ENCODE assay signal across 3 cellular contexts in the genomic region with DNA sequence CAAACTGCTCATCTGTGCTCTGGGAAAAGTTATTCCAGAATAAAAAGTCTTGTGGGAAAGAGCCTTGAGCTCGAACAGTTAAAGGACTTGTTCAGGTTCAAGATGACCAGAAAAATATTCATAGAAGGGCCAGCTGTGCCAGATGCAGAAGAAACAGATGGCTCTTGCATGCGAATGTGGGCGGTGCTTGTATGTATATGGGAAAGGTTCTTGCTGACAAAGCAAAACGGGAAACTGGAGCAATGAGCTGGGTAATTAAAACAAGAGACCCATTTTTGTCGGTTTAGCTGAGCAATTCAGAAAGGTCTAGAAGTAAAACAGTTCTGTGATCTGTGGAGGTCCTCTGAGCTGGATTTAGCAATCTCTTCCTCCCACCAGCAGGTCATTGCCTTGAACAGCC.
TF ChIP-seq lines count a peak whose summit lies in the region.

No MANE protein-coding gene starts in this region.

TF ChIP-seq in HepG2, 621 proteins besides CTCF, POLR2A, EP300 and RAD21:
- TF ChIP-seq, protein P1, sequence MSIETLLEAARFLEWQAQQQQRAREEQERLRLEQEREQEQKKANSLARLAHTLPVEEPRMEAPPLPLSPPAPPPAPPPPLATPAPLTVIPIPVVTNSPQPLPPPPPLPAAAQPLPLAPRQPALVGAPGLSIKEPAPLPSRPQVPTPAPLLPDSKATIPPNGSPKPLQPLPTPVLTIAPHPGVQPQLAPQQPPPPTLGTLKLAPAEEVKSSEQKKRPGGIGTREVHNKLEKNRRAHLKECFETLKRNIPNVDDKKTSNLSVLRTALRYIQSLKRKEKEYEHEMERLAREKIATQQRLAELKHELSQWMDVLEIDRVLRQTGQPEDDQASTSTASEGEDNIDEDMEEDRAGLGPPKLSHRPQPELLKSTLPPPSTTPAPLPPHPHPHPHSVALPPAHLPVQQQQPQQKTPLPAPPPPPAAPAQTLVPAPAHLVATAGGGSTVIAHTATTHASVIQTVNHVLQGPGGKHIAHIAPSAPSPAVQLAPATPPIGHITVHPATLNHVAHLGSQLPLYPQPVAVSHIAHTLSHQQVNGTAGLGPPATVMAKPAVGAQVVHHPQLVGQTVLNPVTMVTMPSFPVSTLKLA (IDR thresholded peaks at IDR 0.05) = no peak
- TF ChIP-seq ZNF75D (CRISPR knock-in tag; IDR thresholded peaks at IDR 0.05; ENCODE audit: borderline replicate concordance) = no peak
- TF ChIP-seq, protein P2, sequence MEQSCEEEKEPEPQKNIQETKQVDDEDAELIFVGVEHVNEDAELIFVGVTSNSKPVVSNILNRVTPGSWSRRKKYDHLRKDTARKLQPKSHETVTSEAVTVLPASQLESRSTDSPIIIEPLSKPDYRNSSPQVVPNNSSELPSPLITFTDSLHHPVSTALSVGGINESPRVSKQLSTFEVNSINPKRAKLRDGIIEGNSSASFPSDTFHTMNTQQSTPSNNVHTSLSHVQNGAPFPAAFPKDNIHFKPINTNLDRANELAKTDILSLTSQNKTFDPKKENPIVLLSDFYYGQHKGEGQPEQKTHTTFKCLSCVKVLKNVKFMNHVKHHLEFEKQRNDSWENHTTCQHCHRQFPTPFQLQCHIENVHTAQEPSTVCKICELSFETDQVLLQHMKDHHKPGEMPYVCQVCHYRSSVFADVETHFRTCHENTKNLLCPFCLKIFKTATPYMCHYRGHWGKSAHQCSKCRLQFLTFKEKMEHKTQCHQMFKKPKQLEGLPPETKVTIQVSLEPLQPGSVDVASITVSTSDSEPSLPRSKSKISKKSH (CRISPR knock-in tag; IDR thresholded peaks at IDR 0.05; ENCODE audit: borderline replicate concordance) = no peak
- no peak for TF ChIP-seq ZNF543 (CRISPR knock-in tag; IDR thresholded peaks at IDR 0.05)
- peak; percentile 83 for TF ChIP-seq MAFF (IDR thresholded peaks at IDR 0.05; ENCODE audit: low read depth, low read length)
- no peak for TF ChIP-seq ZNF691 (CRISPR knock-in tag; IDR thresholded peaks at IDR 0.05; ENCODE audit: borderline replicate concordance, low read depth)
- peak; percentile 82 to 91 for TF ChIP-seq MAFK (conservative IDR thresholded peaks at IDR 0.05 in 1 of 2, IDR thresholded peaks at IDR 0.05 in 1 of 2; ENCODE audit: low read length in 2 of 2)

TF ChIP-seq in K562, 482 proteins besides CTCF, POLR2A, EP300 and RAD21:
- TF ChIP-seq HNRNPLL (IDR thresholded peaks at IDR 0.05; ENCODE audit: low read depth, low read length, poor library complexity, severe bottlenecking) = no peak
- TF ChIP-seq MAFK (IDR thresholded peaks at IDR 0.05; ENCODE audit: low read length) = peak; percentile 88
- TF ChIP-seq MAFG (tag; conservative IDR thresholded peaks at IDR 0.05) = peak; percentile 91
- TF ChIP-seq MAFF (IDR thresholded peaks at IDR 0.05; ENCODE audit: low read length) = peak; percentile 89
- TF ChIP-seq C11orf30 (IDR thresholded peaks at IDR 0.05; ENCODE audit: low read depth) = peak; percentile 88
- TF ChIP-seq RCOR1 (IDR thresholded peaks at IDR 0.05; ENCODE audit: borderline replicate concordance in 1 of 2, low read depth in 2 of 2, low read length in 2 of 2) = no peak
- TF ChIP-seq ZNF316 (IDR thresholded peaks at IDR 0.05) = peak; percentile 94
- no peak for TF ChIP-seq ZNF311 (CRISPR knock-in tag; IDR thresholded peaks at IDR 0.05)
- TF ChIP-seq ATF7 (IDR thresholded peaks at IDR 0.05) = no peak

TF ChIP-seq in SK-N-SH, 30 proteins besides CTCF, POLR2A, EP300 and RAD21:
- TF ChIP-seq MEF2A (IDR thresholded peaks at IDR 0.05; ENCODE audit: borderline replicate concordance, low read depth) = no peak
- TF ChIP-seq FOSL2 (IDR thresholded peaks at IDR 0.05; ENCODE audit: borderline replicate concordance, low read depth) = no peak
- no peak for TF ChIP-seq MAX (IDR thresholded peaks at IDR 0.05; ENCODE audit: low read depth)
- no peak for TF ChIP-seq NRF1 (IDR thresholded peaks at IDR 0.05; ENCODE audit: low read depth, low read length)
- TF ChIP-seq MXI1 (IDR thresholded peaks at IDR 0.05; ENCODE audit: low read depth, low read length) = no peak
- TF ChIP-seq JUND (IDR thresholded peaks at IDR 0.05) = no peak
- TF ChIP-seq, protein P3, sequence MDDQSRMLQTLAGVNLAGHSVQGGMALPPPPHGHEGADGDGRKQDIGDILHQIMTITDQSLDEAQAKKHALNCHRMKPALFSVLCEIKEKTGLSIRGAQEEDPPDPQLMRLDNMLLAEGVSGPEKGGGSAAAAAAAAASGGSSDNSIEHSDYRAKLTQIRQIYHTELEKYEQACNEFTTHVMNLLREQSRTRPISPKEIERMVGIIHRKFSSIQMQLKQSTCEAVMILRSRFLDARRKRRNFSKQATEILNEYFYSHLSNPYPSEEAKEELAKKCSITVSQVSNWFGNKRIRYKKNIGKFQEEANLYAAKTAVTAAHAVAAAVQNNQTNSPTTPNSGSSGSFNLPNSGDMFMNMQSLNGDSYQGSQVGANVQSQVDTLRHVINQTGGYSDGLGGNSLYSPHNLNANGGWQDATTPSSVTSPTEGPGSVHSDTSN (IDR thresholded peaks at IDR 0.05) = no peak
- TF ChIP-seq GATA2 (CRISPR knock-in tag; IDR thresholded peaks at IDR 0.05) = no peak
- TF ChIP-seq, protein P4, sequence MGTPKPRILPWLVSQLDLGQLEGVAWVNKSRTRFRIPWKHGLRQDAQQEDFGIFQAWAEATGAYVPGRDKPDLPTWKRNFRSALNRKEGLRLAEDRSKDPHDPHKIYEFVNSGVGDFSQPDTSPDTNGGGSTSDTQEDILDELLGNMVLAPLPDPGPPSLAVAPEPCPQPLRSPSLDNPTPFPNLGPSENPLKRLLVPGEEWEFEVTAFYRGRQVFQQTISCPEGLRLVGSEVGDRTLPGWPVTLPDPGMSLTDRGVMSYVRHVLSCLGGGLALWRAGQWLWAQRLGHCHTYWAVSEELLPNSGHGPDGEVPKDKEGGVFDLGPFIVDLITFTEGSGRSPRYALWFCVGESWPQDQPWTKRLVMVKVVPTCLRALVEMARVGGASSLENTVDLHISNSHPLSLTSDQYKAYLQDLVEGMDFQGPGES (IDR thresholded peaks at IDR 0.05; ENCODE audit: low read depth, low read length) = no peak
- TF ChIP-seq TCF12 (IDR thresholded peaks at IDR 0.05) = no peak
- TF ChIP-seq GABPA (IDR thresholded peaks at IDR 0.05; ENCODE audit: low read depth) = no peak
- no peak for TF ChIP-seq FOXM1 (IDR thresholded peaks at IDR 0.05; ENCODE audit: low read depth)
- TF ChIP-seq, protein P5, sequence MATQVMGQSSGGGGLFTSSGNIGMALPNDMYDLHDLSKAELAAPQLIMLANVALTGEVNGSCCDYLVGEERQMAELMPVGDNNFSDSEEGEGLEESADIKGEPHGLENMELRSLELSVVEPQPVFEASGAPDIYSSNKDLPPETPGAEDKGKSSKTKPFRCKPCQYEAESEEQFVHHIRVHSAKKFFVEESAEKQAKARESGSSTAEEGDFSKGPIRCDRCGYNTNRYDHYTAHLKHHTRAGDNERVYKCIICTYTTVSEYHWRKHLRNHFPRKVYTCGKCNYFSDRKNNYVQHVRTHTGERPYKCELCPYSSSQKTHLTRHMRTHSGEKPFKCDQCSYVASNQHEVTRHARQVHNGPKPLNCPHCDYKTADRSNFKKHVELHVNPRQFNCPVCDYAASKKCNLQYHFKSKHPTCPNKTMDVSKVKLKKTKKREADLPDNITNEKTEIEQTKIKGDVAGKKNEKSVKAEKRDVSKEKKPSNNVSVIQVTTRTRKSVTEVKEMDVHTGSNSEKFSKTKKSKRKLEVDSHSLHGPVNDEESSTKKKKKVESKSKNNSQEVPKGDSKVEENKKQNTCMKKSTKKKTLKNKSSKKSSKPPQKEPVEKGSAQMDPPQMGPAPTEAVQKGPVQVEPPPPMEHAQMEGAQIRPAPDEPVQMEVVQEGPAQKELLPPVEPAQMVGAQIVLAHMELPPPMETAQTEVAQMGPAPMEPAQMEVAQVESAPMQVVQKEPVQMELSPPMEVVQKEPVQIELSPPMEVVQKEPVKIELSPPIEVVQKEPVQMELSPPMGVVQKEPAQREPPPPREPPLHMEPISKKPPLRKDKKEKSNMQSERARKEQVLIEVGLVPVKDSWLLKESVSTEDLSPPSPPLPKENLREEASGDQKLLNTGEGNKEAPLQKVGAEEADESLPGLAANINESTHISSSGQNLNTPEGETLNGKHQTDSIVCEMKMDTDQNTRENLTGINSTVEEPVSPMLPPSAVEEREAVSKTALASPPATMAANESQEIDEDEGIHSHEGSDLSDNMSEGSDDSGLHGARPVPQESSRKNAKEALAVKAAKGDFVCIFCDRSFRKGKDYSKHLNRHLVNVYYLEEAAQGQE (IDR thresholded peaks at IDR 0.05; ENCODE audit: low read depth, low read length) = no peak
- TF ChIP-seq FOXJ3 (CRISPR knock-in tag; IDR thresholded peaks at IDR 0.05) = no peak
- no peak for TF ChIP-seq ELF1 (IDR thresholded peaks at IDR 0.05)
- TF ChIP-seq RXRA (IDR thresholded peaks at IDR 0.05; ENCODE audit: borderline replicate concordance, low read depth) = no peak
